In the genomic region with DNA sequence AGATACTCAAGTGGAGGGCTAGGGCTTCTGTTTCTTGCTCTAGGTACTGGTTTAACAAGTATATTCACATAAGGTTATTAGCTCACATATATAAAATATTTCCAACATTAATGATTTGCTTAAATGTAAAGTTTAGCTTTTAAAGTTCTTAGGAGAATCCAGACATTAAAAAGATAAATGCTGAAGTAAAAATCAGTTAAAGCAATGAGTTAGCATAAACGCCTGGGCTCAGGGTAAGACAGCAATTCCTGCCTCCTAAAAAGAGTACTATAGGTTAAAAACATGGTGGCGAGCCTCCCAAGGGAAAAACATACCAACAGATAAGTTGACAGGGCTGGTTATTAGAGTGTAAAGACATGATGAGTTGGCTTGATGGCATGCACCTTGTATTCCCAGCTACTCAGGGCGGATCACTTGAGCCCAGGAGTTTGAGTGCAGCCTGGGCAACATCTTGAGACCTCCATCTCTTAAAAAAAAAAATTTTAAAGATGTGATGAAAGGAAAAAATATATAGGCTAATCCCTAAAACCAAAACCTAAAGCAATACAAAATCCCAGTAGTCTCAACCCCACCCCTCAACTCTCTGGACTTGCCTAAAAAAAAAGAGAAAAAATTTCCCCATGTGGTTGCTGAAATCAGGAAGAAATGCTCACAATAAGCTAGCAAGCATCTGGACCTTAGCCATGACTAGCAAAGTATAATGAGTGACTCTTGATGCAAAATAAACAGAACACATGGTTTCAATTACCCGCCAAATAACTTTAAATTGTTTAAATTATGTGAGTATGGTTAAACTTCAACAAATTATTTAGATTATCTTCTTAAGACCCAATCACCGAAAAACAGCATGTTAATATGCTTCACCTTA, we compare ENCODE assay signal across 9 cellular contexts. TPM values are rescaled to one million over a fixed set of nuclear protein-coding genes. Genes with fewer than 3 reads are reported as not detected.
DNase-seq lines count a peak whose midpoint lies in the region; ATAC-seq, FAIRE-seq and TF ChIP-seq lines count a peak whose summit lies in the region.
"Had no signal": no experiment of that assay in that cellular context is flagged by ENCODE, and none has a peak within 500 bp of the region (broad histone marks: within the 10 kb centered on the region; RNA-seq: fewer than 3 reads in every experiment).

No MANE protein-coding gene starts in this region.

- H3K36me3 Mint-ChIP-seq in CD4-positive, alpha-beta T cell (ENCODE audit: low read depth) = peaks cover 71% of the 10 kb centered on the region
- peaks cover 57% of the 10 kb centered on the region for H3K36me3 Mint-ChIP-seq in nephron progenitor cell (ENCODE audit: low read depth)

- in situ Hi-C loops in brain microvascular endothelial cell (cut with HindIII; ENCODE audit: low pct_ligation_motif_present, low sequenced_read_pairs) = no loop called here

- peak overlapping the region; percentile 58 for H3K27ac Mint-ChIP-seq in CD4-positive, alpha-beta T cell
- peak overlapping the region; percentile 68 for H3K27ac Mint-ChIP-seq in nephron progenitor cell

- H3K4me1 Mint-ChIP-seq in CD4-positive, alpha-beta T cell (ENCODE audit: low read depth) = peaks cover 64% of the 10 kb centered on the region
- H3K4me1 Mint-ChIP-seq in nephron progenitor cell = peaks cover 24% of the 10 kb centered on the region

- no peaks in the 10 kb centered on the region for H3K27me3 ChIP-seq in CD4-positive, alpha-beta T cell (ENCODE audit: control insufficient read depth, insufficient read depth, low read length)
- H3K27me3 ChIP-seq in brain microvascular endothelial cell (replicated peaks) = no peaks in the 10 kb centered on the region
- H3K27me3 ChIP-seq in spleen (replicated peaks in 1 of 7) = no peaks in the 10 kb centered on the region

- H3K4me3 ChIP-seq in NB4 (ENCODE audit: low read depth, low read length) = peak overlapping the region; percentile 96
- no peak overlapping the region for H3K4me3 ChIP-seq in brain microvascular endothelial cell (ENCODE audit: low read depth, low read length)
- H3K4me3 ChIP-seq in spleen = no peak overlapping the region

- H3K27ac ChIP-seq in CD4-positive, alpha-beta T cell (ENCODE audit: low read depth, low read length) = no peak overlapping the region
- peak overlapping the region; percentile 9 for H3K27ac ChIP-seq in brain microvascular endothelial cell
- peak overlapping the region in 1 of 8 donors; percentile 8 for H3K27ac ChIP-seq in spleen

- intact Hi-C loops in CD4-positive, alpha-beta T cell (cut with DNase I, micrococcal nuclease) = loop anchor here (5.0 to 10.0 kb wide), 7 partner anchors 33 to 1837 kb away; partner anchors contain the start of genes SUB1 (in 2 of the 2), AMACR (in 1 of the 2), C5orf22 (in 1 of the 2) and DROSHA (in 1 of the 2)
- intact Hi-C loops in spleen (cut with DNase I; ENCODE audit: low total_unique reads) = no loop called here

- no peaks in the 10 kb centered on the region for H3K9me3 Mint-ChIP-seq in CD4-positive, alpha-beta T cell
- no peaks in the 10 kb centered on the region for H3K9me3 Mint-ChIP-seq in nephron progenitor cell

- no peak for ATAC-seq in CD4-positive, alpha-beta T cell (ENCODE audit: poor library complexity)
- ATAC-seq in GM21390 (IDR thresholded peaks at IDR 0.05; ENCODE audit: unreplicated experiment) = no peak

- H3K9me3 ChIP-seq in CD4-positive, alpha-beta T cell (ENCODE audit: control insufficient read depth, low read length) = no peaks in the 10 kb centered on the region
- H3K9me3 ChIP-seq in spleen = no peaks in the 10 kb centered on the region

- POLR2A ChIA-PET in CD4-positive, alpha-beta T cell (lab: Charles Lee) = interaction anchor here (0.6 to 1.3 kb wide), 2 partner anchors 24 to 31 kb away, joined by 3 to 4 read pairs; no protein-coding TSS in a partner anchor

- peaks cover 29% of the 10 kb centered on the region for H3K36me3 ChIP-seq in brain microvascular endothelial cell (replicated peaks)
- H3K36me3 ChIP-seq in spleen = peaks cover 0 to 57% (median 25%) of the 10 kb centered on the region in 6 donors

- CTCF ChIA-PET in CD4-positive, alpha-beta T cell (lab: Charles Lee) = no interaction called here

- no peak for TF ChIP-seq CTCF in CD4-positive, alpha-beta T cell (IDR thresholded peaks at IDR 0.05)
- TF ChIP-seq CTCF in NB4 (IDR thresholded peaks at IDR 0.05; ENCODE audit: low read depth, low read length) (no peak), brain microvascular endothelial cell (IDR thresholded peaks at IDR 0.05; ENCODE audit: low read depth, low read length, missing control alignments) (no peak), nephron progenitor cell (IDR thresholded peaks at IDR 0.05) (no peak), spleen (IDR thresholded peaks at IDR 0.05 in 8 of 11, conservative IDR thresholded peaks at IDR 0.05 in 3 of 11) (no peak)

- 72 to 81% (median 76%) methylated on average over 5 of the region's 5 CpGs for WGBS in spleen, 5 donors

- TF ChIP-seq POLR2A in NB4 (IDR thresholded peaks at IDR 0.05; ENCODE audit: extremely low read depth, insufficient read length) (no peak), spleen (IDR thresholded peaks at IDR 0.05) (no peak)

- no peaks in the 10 kb centered on the region for H3K27me3 Mint-ChIP-seq in CD4-positive, alpha-beta T cell
- H3K27me3 Mint-ChIP-seq in nephron progenitor cell (ENCODE audit: low read depth, poor library complexity) = peaks cover 5% of the 10 kb centered on the region

- peak overlapping the region; percentile 71 for H3K4me3 Mint-ChIP-seq in CD4-positive, alpha-beta T cell
- peak overlapping the region; percentile 67 for H3K4me3 Mint-ChIP-seq in nephron progenitor cell

- H3K4me1 ChIP-seq in spleen = peaks cover 35 to 84% (median 72%) of the 10 kb centered on the region in 6 donors

- no peak for DNase-seq in CD4-positive, alpha-beta T cell
- no peak for DNase-seq in NB4 (ENCODE audit: low read depth)
- peak; percentile 51 for DNase-seq in brain microvascular endothelial cell
- DNase-seq in nephron progenitor cell = no peak
- DNase-seq in spleen = no peak
- DNase-seq in GM19239 (ENCODE audit: insufficient read length, low spot score) = no peak
- no peak for DNase-seq in amygdala (lab: John Stamatoyannopoulos, UW)
- DNase-seq: NCI-H2029 treated with DMSO at 0.1 percent for 48 hours had no signal

- no peak for FAIRE-seq in GM19239 (lab: Jason Lieb, UNC)

RNA-seq across cellular contexts. Expression of gene GOLPH3, which starts 3.6 kb away (rescaled TPM):
- total RNA-seq in CD4-positive, alpha-beta T cell = 10 to 100 TPM; 52.0 to 55.4 TPM
- total RNA-seq in spleen = 10 to 100 TPM; 62.9 to 82.3 (median 73.6) TPM
- 10 to 100 TPM; 27.0 to 42.5 (median 35.2) TPM for polyA plus RNA-seq in spleen
